9 cellular contexts compared by ENCODE assay signal in genomic region chr14:105484069-105484996, GRCh38. TPM values are rescaled to one million over a fixed set of nuclear protein-coding genes. Genes with fewer than 3 reads are reported as not detected.
DNase-seq lines count a peak whose midpoint lies in the region; ATAC-seq and TF ChIP-seq lines count a peak whose summit lies in the region.
"Had no signal": no experiment of that assay in that cellular context is flagged by ENCODE, and none has a peak within 500 bp of the region (broad histone marks: within the 10 kb centered on the region; RNA-seq: fewer than 3 reads in every experiment).

No MANE protein-coding gene starts in this region.

- no peak overlapping the region for H3K56ac ChIP-seq in IMR-90 (ENCODE audit: extremely low read depth, insufficient read depth, low read length)

- H3K36me3 ChIP-seq in IMR-90 (ENCODE audit: control insufficient read depth, insufficient read depth, low read length): no peaks in the 10 kb centered on the region
- H3K36me3 ChIP-seq in heart left ventricle: peaks cover 0 to 13% (median 7%) of the 10 kb centered on the region in 9 donors

- H4K5ac ChIP-seq in IMR-90 (ENCODE audit: low read depth, low read length): no peak overlapping the region

- in situ Hi-C loops in IMR-90 (cut with MboI; ENCODE audit: low sequenced_read_pairs): no loop called here

- no peak overlapping the region for H3K9ac ChIP-seq in IMR-90 (ENCODE audit: low read depth, low read length)

- POLR2A ChIA-PET in IMR-90 (lab: Charles Lee; ENCODE audit: unreplicated experiment): no interaction called here

- ATAC-seq in IMR-90 (ENCODE audit: low read depth) (no peak), heart left ventricle (peak in 1 of 4 donors; percentile 4), HG03196 (IDR thresholded peaks at IDR 0.05; ENCODE audit: unreplicated experiment) (no peak)

- H3K4me2 ChIP-seq in IMR-90 (ENCODE audit: low read depth, low read length): no peak overlapping the region

- H3K9me1 ChIP-seq in IMR-90 (ENCODE audit: insufficient read depth, low read length): peaks cover 6% of the 10 kb centered on the region

- H2BK5ac ChIP-seq in IMR-90 (ENCODE audit: low read depth, low read length, poor library complexity, severe bottlenecking): no peak overlapping the region

- no TSS peak for BruUV-seq in IMR-90 (replicated peaks; lab: Mats Ljungman, UMichigan)

- H2AK5ac ChIP-seq in IMR-90 (ENCODE audit: low read depth, low read length): peak overlapping the region; percentile 15; the same call in 1 of the 2 replicates

- TF ChIP-seq CTCF in IMR-90 (conservative IDR thresholded peaks at IDR 0.05; ENCODE audit: low read depth, low read length) (no peak), heart left ventricle (IDR thresholded peaks at IDR 0.05) (no peak)

- TF ChIP-seq POLR2A in IMR-90 (IDR thresholded peaks at IDR 0.05; ENCODE audit: low read depth, low read length) (no peak), heart left ventricle (IDR thresholded peaks at IDR 0.05) (no peak)

- no peak overlapping the region for H4K91ac ChIP-seq in IMR-90 (ENCODE audit: insufficient read depth, low read depth, low read length)

- H3K9me3 ChIP-seq in IMR-90 (ENCODE audit: control insufficient read depth, insufficient read depth, low read length) (no peaks in the 10 kb centered on the region), heart left ventricle (no peaks in the 10 kb centered on the region)

- H3K4me1 ChIP-seq in IMR-90 (ENCODE audit: control insufficient read depth, insufficient read depth, low read length) (peaks cover 15% of the 10 kb centered on the region), heart left ventricle (peaks cover 37 to 100% (median 95%) of the 10 kb centered on the region in 12 donors)

- no peak overlapping the region for H3K27ac ChIP-seq in IMR-90 (ENCODE audit: insufficient read depth, low read length)
- peak overlapping the region; percentile 2 to 100 (median 97) for H3K27ac ChIP-seq in heart left ventricle

- H2BK20ac ChIP-seq in IMR-90 (ENCODE audit: low read depth, low read length): no peak overlapping the region

- no peak overlapping the region for H3K23ac ChIP-seq in IMR-90 (ENCODE audit: low read depth, low read length)

- TF ChIP-seq RAD21 in IMR-90 (IDR thresholded peaks at IDR 0.05; ENCODE audit: low read length): no peak

- no peak overlapping the region for H2BK15ac ChIP-seq in IMR-90 (ENCODE audit: low read depth, low read length)

- intact Hi-C loops in IMR-90 (cut with micrococcal nuclease) (no loop called here), heart left ventricle (cut with DNase I) (loop anchor here in 1 of 10 donors (10.0 kb wide), 1 partner anchor 70 kb away; the partner anchor contains the start of gene MTA1)

- no peak overlapping the region for H3K4me3 ChIP-seq in IMR-90 (ENCODE audit: insufficient read depth, low read depth, low read length)
- H3K4me3 ChIP-seq in heart left ventricle: no peak overlapping the region

- no peak overlapping the region for H4K8ac ChIP-seq in IMR-90 (ENCODE audit: low read depth in 2 of 2, low read length in 2 of 2)

- no peak overlapping the region for H3K14ac ChIP-seq in IMR-90 (replicated peaks; ENCODE audit: low read depth, low read length)

- no peak overlapping the region for H2BK120ac ChIP-seq in IMR-90 (ENCODE audit: low read depth, low read length)

- H3K27me3 ChIP-seq in IMR-90 (ENCODE audit: control insufficient read depth, insufficient read depth, low read length) (peaks cover 25% of the 10 kb centered on the region; the same call in 1 of the 2 replicates), heart left ventricle (peaks cover 0 to 6% (median 0%) of the 10 kb centered on the region in 9 donors)

- DNase-seq in IMR-90 (no peak), activated T-helper 1 cell treated with Interleukin-2 at 50 U/mL for 16 hours (ENCODE audit: low read depth) (peak; percentile 55), heart left ventricle (peak in 4 of 5 donors; percentile 70 to 80 (median 74)), RKO (ENCODE audit: low spot score) (no peak), GM19240 (ENCODE audit: insufficient read length, low spot score) (no peak), nucleus accumbens (lab: John Stamatoyannopoulos, UW) (no peak)
- peak; percentile 41 to 79 (median 69) for DNase-seq in stimulated activated naive CD4-positive, alpha-beta T cell (lab: John Stamatoyannopoulos, UW)
- DNase-seq: NCI-H524 had no signal

- no peaks in the 10 kb centered on the region; the same call in 1 of the 2 replicates for H4K20me1 ChIP-seq in IMR-90 (ENCODE audit: insufficient read depth, low read length)

- H2AFZ ChIP-seq in IMR-90 (replicated peaks; ENCODE audit: low read length, poor library complexity): no peak overlapping the region

- H3K18ac ChIP-seq in IMR-90 (ENCODE audit: low read depth, low read length): no peak overlapping the region

- H3K79me1 ChIP-seq in IMR-90 (ENCODE audit: low read depth in 1 of 2, low read length in 2 of 2): no peaks in the 10 kb centered on the region; a peak in 1 of 4 replicates

- CTCF ChIA-PET in IMR-90 (lab: Yijun Ruan, JAX): no interaction called here

- WGBS in IMR-90 (ENCODE audit: extremely low coverage in 2 of 2, insufficient read length in 1 of 2), 2 experiments: 71% methylated on average over 9 of the region's 20 CpGs; no CpG with 5 or more reads in 1 of the 2 experiments
- 37 to 55% (median 50%) methylated on average over 15 to 20 of the region's 20 CpGs for WGBS in heart left ventricle, 4 donors

- dilution Hi-C loops in IMR-90 (cut with HindIII; ENCODE audit: low sequenced_read_pairs, unreplicated experiment): no loop called here

- H3K4ac ChIP-seq in IMR-90 (ENCODE audit: low read depth, low read length): no peak overlapping the region

- H2AK9ac ChIP-seq in IMR-90 (replicated peaks; ENCODE audit: low read depth, low read length, poor library complexity): no peak overlapping the region

TF ChIP-seq in IMR-90, 13 proteins besides CTCF, POLR2A, EP300 and RAD21:
- no peak for TF ChIP-seq MXI1 (IDR thresholded peaks at IDR 0.05; ENCODE audit: borderline replicate concordance, low read depth, low read length)
- no peak for TF ChIP-seq USF2 (IDR thresholded peaks at IDR 0.05; ENCODE audit: low read depth, low read length)
- TF ChIP-seq RFX5 (IDR thresholded peaks at IDR 0.05; ENCODE audit: low read depth, low read length): no peak
- TF ChIP-seq ELK1 (IDR thresholded peaks at IDR 0.05; ENCODE audit: borderline replicate concordance, low read depth, low read length): no peak
- no peak for TF ChIP-seq MAZ (IDR thresholded peaks at IDR 0.05; ENCODE audit: borderline replicate concordance, low read depth, low read length)
- TF ChIP-seq NFE2L2 (IDR thresholded peaks at IDR 0.05; ENCODE audit: low read depth, low read length): no peak
- TF ChIP-seq CHD1 (IDR thresholded peaks at IDR 0.05; ENCODE audit: low read depth, low read length): no peak

RNA-seq across cellular contexts. Expression of gene CRIP1, which starts 2.4 kb away (rescaled TPM):
- total RNA-seq in IMR-90 (2012; rRNA removed) (not detected in 2 replicates), heart left ventricle (100 to 1,000 TPM in 1 of 9 donors, 10 to 100 TPM in 8; 12.1 to 195 (median 56.9) TPM)
- polyA plus RNA-seq in IMR-90 (2012; rRNA removed) (0.21 and 1.0 TPM in 2 replicates), heart left ventricle (100 to 1,000 TPM in 1 of 2 donors, 10 to 100 TPM in 1; 81.1 to 109 TPM)
- polyA plus RNA-seq in IMR-90 (2012; cell fraction: cytosol; rRNA removed): 0.41 TPM in 1 of 2 replicates, not detected in the other
- 1.0 and 1.7 TPM in 2 replicates for polyA plus RNA-seq in IMR-90 (2012; cell fraction: nucleus; rRNA removed; ENCODE audit: low replicate concordance)

RNA-seq across cellular contexts. Expression of gene TEDC1, which starts 6.7 kb away (rescaled TPM):
- 4.2 and 5.7 TPM in 2 replicates for total RNA-seq in IMR-90 (2012; rRNA removed)
- polyA plus RNA-seq in IMR-90 (2012; rRNA removed): 6.4 and 9.4 TPM in 2 replicates
- 9.8 and 13.3 TPM in 2 replicates for polyA plus RNA-seq in IMR-90 (2012; cell fraction: cytosol; rRNA removed)
- polyA plus RNA-seq in IMR-90 (2012; cell fraction: nucleus; rRNA removed; ENCODE audit: low replicate concordance): 10.7 and 48.6 TPM in 2 replicates
- total RNA-seq in heart left ventricle: 10 to 100 TPM in 1 of 9 donors, 1 to 10 TPM in 7, under 1 TPM in 1; 0.94 to 12.4 (median 3.2) TPM
- 1 to 10 TPM; 4.8 to 6.7 TPM for polyA plus RNA-seq in heart left ventricle

RNA-seq across cellular contexts. Expression of gene CRIP2, which starts 9.7 kb away (rescaled TPM):
- total RNA-seq in IMR-90 (2012; rRNA removed) (18.1 and 20.3 TPM in 2 replicates), heart left ventricle (1,000 to 10,000 TPM in 2 of 9 donors, 100 to 1,000 TPM in 7; 695 to 1,715 (median 851) TPM)
- polyA plus RNA-seq in IMR-90 (2012; rRNA removed) (123 and 149 TPM in 2 replicates), heart left ventricle (1,000 to 10,000 TPM in 1 of 2 donors, 100 to 1,000 TPM in 1; 829 to 1,402 TPM)
- 196 and 200 TPM in 2 replicates for polyA plus RNA-seq in IMR-90 (2012; cell fraction: cytosol; rRNA removed)
- polyA plus RNA-seq in IMR-90 (2012; cell fraction: nucleus; rRNA removed; ENCODE audit: low replicate concordance): 61.5 and 154 TPM in 2 replicates

RNA-seq across cellular contexts. Expression of gene TMEM121, which starts 42.0 kb away (rescaled TPM):
- total RNA-seq in IMR-90 (2012; rRNA removed) (2.7 and 3.9 TPM in 2 replicates), heart left ventricle (1 to 10 TPM; 1.0 to 4.4 (median 2.0) TPM)
- polyA plus RNA-seq in IMR-90 (2012; rRNA removed) (6.3 and 8.5 TPM in 2 replicates), heart left ventricle (1 to 10 TPM; 1.1 to 1.5 TPM)
- polyA plus RNA-seq in IMR-90 (2012; cell fraction: cytosol; rRNA removed): 5.9 and 17.0 TPM in 2 replicates
- polyA plus RNA-seq in IMR-90 (2012; cell fraction: nucleus; rRNA removed; ENCODE audit: low replicate concordance): 5.2 and 13.9 TPM in 2 replicates

Comparison
In these comparisons a context has a peak if more than half of its experiments do, and no peak if none do; other contexts are left out.
1. DNase-seq: peak in activated T-helper 1 cell treated with Interleukin-2 at 50 U/mL for 16 hours (single experiment), heart left ventricle (4 of 5) and stimulated activated naive CD4-positive, alpha-beta T cell (6 of 6); none in IMR-90 (single experiment), RKO (single experiment), GM19240 (single experiment) and nucleus accumbens (0 of 56).
2. RNA of gene CRIP2, which starts 9.7 kb away (total RNA-seq): 695 to 1,715 TPM in heart left ventricle; 18.1 to 20.3 TPM in IMR-90; every median in the first group is over 10 times any median in the second.